12 cellular contexts compared by ENCODE assay signal in genomic region chr10:4763960-4764428, GRCh38.
DNase-seq lines count a peak whose midpoint lies in the region; FAIRE-seq lines count a peak whose summit lies in the region.
"Had no signal": no experiment of that assay in that cellular context is flagged by ENCODE, and none has a peak within 500 bp of the region (broad histone marks: within the 10 kb centered on the region; RNA-seq: fewer than 3 reads in every experiment).

No MANE protein-coding gene starts in this region.

- FAIRE-seq in urothelium cell line (lab: Jason Lieb, UNC) = no peak
- FAIRE-seq: endometrium, kidney had no signal

- no peak overlapping the region for H3K9ac ChIP-seq in mesendoderm (ENCODE audit: low read length)

- no peaks in the 10 kb centered on the region for H3K79me1 ChIP-seq in mesendoderm (ENCODE audit: low read length)

- WGBS in mesendoderm (ENCODE audit: extremely low coverage, insufficient coverage, low lambda C conversion rate) = no CpG with 5 or more reads among the region's 6 CpGs

- H3K4ac ChIP-seq in mesendoderm (ENCODE audit: low read depth, low read length) = no peak overlapping the region

- H3K4me3 ChIP-seq in SJSA1 (no peak overlapping the region), mesendoderm (ENCODE audit: low read length) (no peak overlapping the region)

- H3K27ac ChIP-seq in SJSA1 (peak overlapping the region; percentile 76), mesendoderm (ENCODE audit: low read depth, low read length) (no peak overlapping the region)
- H3K27ac ChIP-seq: C4-2B had no signal

- H4K8ac ChIP-seq in mesendoderm (ENCODE audit: low read depth, low read length) = no peak overlapping the region

- H3K36me3 ChIP-seq in SJSA1 (no peaks in the 10 kb centered on the region), mesendoderm (ENCODE audit: control insufficient read depth, insufficient read depth, low read length) (no peaks in the 10 kb centered on the region)

- no peak overlapping the region for H3K4me2 ChIP-seq in mesendoderm (ENCODE audit: low read length)

- H3K4me1 ChIP-seq in SJSA1 (replicated peaks) = peaks cover 49% of the 10 kb centered on the region
- no peaks in the 10 kb centered on the region for H3K4me1 ChIP-seq in mesendoderm (ENCODE audit: control insufficient read depth, low read depth, low read length)

- no peak overlapping the region for H2BK120ac ChIP-seq in mesendoderm (ENCODE audit: low read depth, low read length)

- no peak overlapping the region for H3K18ac ChIP-seq in mesendoderm (ENCODE audit: low read length)

- H2BK5ac ChIP-seq in mesendoderm (ENCODE audit: low read length) = no peak overlapping the region

- H3K9me3 ChIP-seq in SJSA1 (replicated peaks) = no peaks in the 10 kb centered on the region

- no peaks in the 10 kb centered on the region for H3K27me3 ChIP-seq in SJSA1 (replicated peaks)
- no peaks in the 10 kb centered on the region for H3K27me3 ChIP-seq in mesendoderm (ENCODE audit: insufficient read depth, low read length, poor library complexity)

- H4K5ac ChIP-seq in mesendoderm (ENCODE audit: low read length) = no peak overlapping the region

- peak; percentile 8 for DNase-seq in stimulated activated CD4-positive, alpha-beta T cell treated with anti-CD3 and anti-CD28 coated beads, Interleukin-15, amount 100 ng/mL, for 24 hours
- no peak for DNase-seq in stimulated activated CD4-positive, alpha-beta T cell treated with anti-CD3 and anti-CD28 coated beads, Interleukin-12 subunit alpha, Interleukin-12 subunit beta, amount 100 ng/mL, for 4 hours
- DNase-seq in SJSA1 (ENCODE audit: low read depth in 1 of 2, low spot score in 2 of 2) = peak in 1 of 2 experiments; percentile 78
- peak; percentile 90 for DNase-seq in fibroblast of peridontal ligament (ENCODE audit: extremely low read depth)
- peak; percentile 12 for DNase-seq in urothelium cell line (ENCODE audit: low spot score)
- no peak for DNase-seq in inferior parietal cortex (ENCODE audit: extremely low spot score)
- no peak for DNase-seq in mesendoderm
- DNase-seq in NCI-H2029 treated with DMSO at 0.1 percent for 48 hours (lab: John Stamatoyannopoulos, UW) = no peak
- DNase-seq: activated CD4-positive, alpha-beta T cell treated with anti-CD3 and anti-CD28 coated beads, Interleukin-2, amount 50 U/mL, for 4 hours; kidney had no signal

- no peak overlapping the region for H2BK15ac ChIP-seq in mesendoderm (replicated peaks; ENCODE audit: low read depth)

- H3K56ac ChIP-seq in mesendoderm (ENCODE audit: low read length) = no peak overlapping the region

- no peak overlapping the region for H2AK5ac ChIP-seq in mesendoderm (ENCODE audit: low read length)

- H3K79me2 ChIP-seq in mesendoderm (ENCODE audit: control insufficient read depth, insufficient read depth, low read length) = no peaks in the 10 kb centered on the region

- no peak overlapping the region for H3K23ac ChIP-seq in mesendoderm (ENCODE audit: low read length)

Comparison
In these comparisons a context has a peak if more than half of its experiments do, and no peak if none do; other contexts are left out.
1. DNase-seq: peak in stimulated activated CD4-positive, alpha-beta T cell treated with anti-CD3 and anti-CD28 coated beads, Interleukin-15, amount 100 ng/mL, for 24 hours (single experiment), fibroblast of peridontal ligament (single experiment) and urothelium cell line (single experiment); none in stimulated activated CD4-positive, alpha-beta T cell treated with anti-CD3 and anti-CD28 coated beads, Interleukin-12 subunit alpha, Interleukin-12 subunit beta, amount 100 ng/mL, for 4 hours (single experiment), inferior parietal cortex (single experiment), mesendoderm (single experiment) and NCI-H2029 treated with DMSO at 0.1 percent for 48 hours (single experiment).